19 cellular contexts compared by ENCODE assay signal in the genomic region with DNA sequence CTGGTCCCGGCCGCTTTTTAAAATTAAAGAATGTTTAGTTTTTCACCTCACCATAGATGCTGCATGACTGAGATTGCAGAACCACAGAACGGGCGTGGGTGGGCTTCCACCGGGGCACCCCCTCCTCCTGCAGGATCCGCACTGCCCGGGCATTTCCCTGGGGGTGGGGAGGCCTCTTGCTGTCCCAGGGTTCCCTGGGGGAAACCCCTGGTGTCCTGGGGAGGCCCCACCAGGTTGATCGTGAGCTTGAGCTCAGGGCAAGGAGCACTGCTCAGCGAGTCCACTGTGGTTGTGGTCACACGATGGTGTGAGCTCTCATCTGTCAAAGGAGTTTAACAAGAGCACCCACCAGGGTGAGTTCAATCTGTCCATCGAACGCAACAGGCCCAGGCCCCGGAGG.
A peak's percentile ranks its signal among the peaks of the same experiment; 100 is the strongest.
DNase-seq lines count a peak whose midpoint lies in the region; ATAC-seq and TF ChIP-seq lines count a peak whose summit lies in the region.
"Had no signal": no experiment of that assay in that cellular context is flagged by ENCODE, and none has a peak within 500 bp of the region (broad histone marks: within the 10 kb centered on the region; RNA-seq: fewer than 3 reads in every experiment).

No MANE protein-coding gene starts in this region.

- TF ChIP-seq CTCF in GM10266 (IDR thresholded peaks at IDR 0.05; ENCODE audit: control insufficient read depth, insufficient read depth, low read depth, missing control alignments) (no peak), WERI-Rb-1 (IDR thresholded peaks at IDR 0.05; ENCODE audit: low read depth, low read length) (no peak), foreskin fibroblast (IDR thresholded peaks at IDR 0.05; ENCODE audit: low read depth, low read length) (no peak)

- DNase-seq in activated T-cell treated with anti-CD3 and anti-CD28 coated beads for 48 hours (ENCODE audit: low read depth) = peak; percentile 31
- DNase-seq in activated T-cell treated with anti-CD3 and anti-CD28 coated beads for 4 hours = no peak
- peak; percentile 77 for DNase-seq in GM10266 (ENCODE audit: extremely low spot score)
- peak; percentile 5 for DNase-seq in WERI-Rb-1
- DNase-seq in stimulated activated CD4-positive, alpha-beta T cell treated with anti-CD3 and anti-CD28 coated beads, Interleukin-2, amount 100 ng/mL, for 24 hours = peak; percentile 57 to 58
- no peak for DNase-seq in foreskin fibroblast
- DNase-seq: endodermal cell, head of caudate nucleus, immature natural killer cell, left ventricle myocardium inferior, NCI-H1105 treated with DMSO at 0.1 percent for 48 hours, NCI-H524 treated with DMSO at 0.1 percent for 48 hours, SIG-M5, thyroid gland had no signal

- H3K36me3 ChIP-seq in WERI-Rb-1 = no peaks in the 10 kb centered on the region
- H3K36me3 ChIP-seq: left ventricle myocardium inferior, neural progenitor cell, prostate gland, thyroid gland had no signal

- H3K9me3 ChIP-seq in WERI-Rb-1 (ENCODE audit: severe bottlenecking) = no peaks in the 10 kb centered on the region
- H3K9me3 ChIP-seq: left ventricle myocardium inferior, prostate gland, thyroid gland had no signal

- H3K27me3 ChIP-seq in WERI-Rb-1 (ENCODE audit: insufficient read depth, low read depth, severe bottlenecking) = no peaks in the 10 kb centered on the region

- H3K4me3 ChIP-seq in WERI-Rb-1 (ENCODE audit: low read depth, low read length) = no peak overlapping the region
- no peak overlapping the region for H3K4me3 ChIP-seq in foreskin fibroblast (ENCODE audit: low read depth in 1 of 2, low read length in 2 of 2)
- H3K4me3 ChIP-seq: GM23338, left ventricle myocardium inferior, neural progenitor cell, prostate gland, thyroid gland had no signal

- no peak for ATAC-seq in GM19351 (IDR thresholded peaks at IDR 0.05; ENCODE audit: unreplicated experiment)
- no peak for ATAC-seq in GM21528 (IDR thresholded peaks at IDR 0.05; ENCODE audit: low FRiP score, unreplicated experiment)
- ATAC-seq: GM23338 had no signal

- no peak overlapping the region for H3K27ac ChIP-seq in WERI-Rb-1
- H3K27ac ChIP-seq: left ventricle myocardium inferior, neural progenitor cell, prostate gland, thyroid gland had no signal

Comparison
In these comparisons a context has a peak if more than half of its experiments do, and no peak if none do; other contexts are left out.
1. DNase-seq: peak in activated T-cell treated with anti-CD3 and anti-CD28 coated beads for 48 hours (single experiment), GM10266 (single experiment), WERI-Rb-1 (single experiment) and stimulated activated CD4-positive, alpha-beta T cell treated with anti-CD3 and anti-CD28 coated beads, Interleukin-2, amount 100 ng/mL, for 24 hours (2 of 2); none in activated T-cell treated with anti-CD3 and anti-CD28 coated beads for 4 hours (single experiment) and foreskin fibroblast (0 of 2).